In the genomic region with DNA sequence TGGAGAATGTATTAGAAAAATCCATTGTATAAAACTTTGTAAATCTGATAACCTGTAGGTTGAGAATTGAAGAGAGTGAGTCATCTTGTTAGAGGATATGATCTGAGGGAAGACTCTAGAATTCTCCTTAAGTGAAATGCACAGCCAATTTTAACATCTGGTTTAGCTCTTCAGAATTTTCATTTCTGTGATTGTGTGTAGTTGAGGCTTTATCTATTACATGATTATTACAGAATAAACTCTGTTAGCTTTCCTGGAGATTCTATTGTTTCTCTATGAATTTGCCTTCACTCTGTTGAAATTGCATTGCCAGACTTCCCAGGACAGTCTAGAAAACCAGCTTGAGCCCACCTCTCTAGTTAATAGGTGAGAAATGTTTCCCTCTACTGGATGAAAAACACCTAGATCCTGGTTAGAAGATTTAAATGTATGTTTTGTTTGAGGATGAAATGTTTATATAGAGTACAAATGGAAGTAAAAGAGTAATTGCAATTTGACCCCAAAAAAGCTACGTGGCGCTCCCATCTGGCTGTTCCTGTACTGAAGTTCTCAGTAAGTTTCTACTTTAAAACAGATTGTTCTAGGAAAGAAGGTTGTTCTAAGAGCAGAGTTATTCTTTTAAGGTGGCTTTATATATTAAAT, we compare ENCODE assay signal across 8 cellular contexts. TPM values are rescaled to one million over a fixed set of nuclear protein-coding genes. Genes with fewer than 3 reads are reported as not detected.
DNase-seq lines count a peak whose midpoint lies in the region; ATAC-seq and TF ChIP-seq lines count a peak whose summit lies in the region.

No MANE protein-coding gene starts in this region.

- H3K36me3 ChIP-seq in adrenal gland (replicated peaks in 1 of 2) (no peaks in the 10 kb centered on the region), uterus (no peaks in the 10 kb centered on the region)

- H3K27ac ChIP-seq in adrenal gland (peak overlapping the region; percentile 83 to 94 (median 91)), uterus (peak overlapping the region; percentile 94 to 98)

- ATAC-seq in GM21619 (IDR thresholded peaks at IDR 0.05; ENCODE audit: unreplicated experiment) (no peak), GM18909 (IDR thresholded peaks at IDR 0.05; ENCODE audit: poor library complexity, unreplicated experiment) (no peak)

- WGBS in adrenal gland, 4 donors, result 25 to 34% (median 28%) methylated on average over 2 of the region's 2 CpGs

- peak in 1 of 6 experiments; percentile 18 for TF ChIP-seq CTCF in adrenal gland (IDR thresholded peaks at IDR 0.05)
- TF ChIP-seq CTCF in uterus (IDR thresholded peaks at IDR 0.05), result peak in 1 of 4 experiments; percentile 17

- H3K27me3 ChIP-seq in adrenal gland (no peaks in the 10 kb centered on the region), uterus (no peaks in the 10 kb centered on the region)

- TF ChIP-seq POLR2A in adrenal gland (IDR thresholded peaks at IDR 0.05) (no peak), uterus (IDR thresholded peaks at IDR 0.05) (no peak)

- peak; percentile 19 for DNase-seq in G401 (ENCODE audit: low spot score)
- DNase-seq in M059J (ENCODE audit: low read depth), result peak; percentile 41
- DNase-seq in adrenal gland, result no peak
- peak; percentile 79 for DNase-seq in left kidney (ENCODE audit: low read depth, low spot score)
- no peak for DNase-seq in uterus
- DNase-seq in ureter (ENCODE audit: low spot score), result no peak

- in situ Hi-C loops in G401 (cut with HindIII; ENCODE audit: low sequenced_read_pairs), result no loop called here

- H3K4me1 ChIP-seq in adrenal gland (replicated peaks in 1 of 2), result peaks cover 25 to 63% of the 10 kb centered on the region in 2 donors
- peaks cover 0 to 8% of the 10 kb centered on the region in 2 donors for H3K4me1 ChIP-seq in uterus

- H3K9me3 ChIP-seq in adrenal gland (replicated peaks in 1 of 3) (no peaks in the 10 kb centered on the region), uterus (no peaks in the 10 kb centered on the region)

- H3K4me3 ChIP-seq in adrenal gland (peak overlapping the region in 2 of 4 donors; percentile 63 to 69), uterus (peak overlapping the region in 1 of 2 donors; percentile 97)

- intact Hi-C loops in adrenal gland (cut with DNase I) (loop anchor here in 1 of 2 donors (10.0 kb wide), 1 partner anchor 586 kb away; no protein-coding TSS in a partner anchor), uterus (cut with DNase I; ENCODE audit: low total_unique reads) (no loop called here)

RNA-seq across cellular contexts. Expression of gene NUDT4, which starts 2.9 kb away (rescaled TPM):
- 35.2 and 65.6 TPM in 2 replicates for total RNA-seq in G401 (2014; rRNA removed; shearing (Covaris generic))
- 48.4 and 48.5 TPM in 2 replicates for total RNA-seq in M059J (2014; rRNA removed; shearing (Covaris generic))
- total RNA-seq in adrenal gland, result 100 to 1,000 TPM in 7 of 8 donors, 10 to 100 TPM in 1; 71.1 to 195 (median 153) TPM
- polyA plus RNA-seq in adrenal gland, result 100 to 1,000 TPM in 1 of 3 donors, 10 to 100 TPM in 2; 23.0 to 175 (median 29.6) TPM
- total RNA-seq in uterus, result 100 to 1,000 TPM in 1 of 4 donors, 10 to 100 TPM in 3; 15.1 to 107 (median 52.8) TPM
- 113 TPM for total RNA-seq in ureter

Comparison
In these comparisons a context has a peak if more than half of its experiments do, and no peak if none do; other contexts are left out.
1. DNase-seq: peak in G401 (single experiment), M059J (single experiment) and left kidney (single experiment); none in adrenal gland (0 of 7), uterus (0 of 2) and ureter (single experiment).